In genomic region chr7:51190950-51191349, GRCh38 we compare ENCODE assay signal across 19 cellular contexts.
DNase-seq lines count a peak whose midpoint lies in the region; ATAC-seq and TF ChIP-seq lines count a peak whose summit lies in the region.
"Had no signal": no experiment of that assay in that cellular context is flagged by ENCODE, and none has a peak within 500 bp of the region (broad histone marks: within the 10 kb centered on the region; RNA-seq: fewer than 3 reads in every experiment).

No MANE protein-coding gene starts in this region.

- H4K8ac ChIP-seq in H9 (replicated peaks; ENCODE audit: insufficient read length, low read depth, low read length): no peak overlapping the region

- no peak for DNase-seq in H9
- no peak for DNase-seq in WTC11 (ENCODE audit: low spot score)
- DNase-seq in neural crest cell (ENCODE audit: low read depth, low spot score): no peak
- DNase-seq in omental fat pad (ENCODE audit: low spot score): no peak
- DNase-seq in cerebellum (ENCODE audit: low spot score): no peak
- DNase-seq: AML-193; Caco-2; Calu3; CD4-positive, alpha-beta T cell; CD8-positive, alpha-beta T cell; DMS79 treated with DMSO at 0.1 percent for 48 hours; GF-D8 had no signal

- H3K4me2 ChIP-seq in H9 (ENCODE audit: insufficient read depth, insufficient read length, low read length): no peak overlapping the region
- H3K4me2 ChIP-seq: A549; BLaER1 treated with 17β-estradiol and CSF1 and Interleukin-3, amounts not matched to agents 10 nM and 100 nM had no signal

- no peak overlapping the region for H2BK12ac ChIP-seq in H9 (ENCODE audit: insufficient read length, low read depth, low read length)

- H2BK15ac ChIP-seq in H9 (ENCODE audit: low read depth, low read length): no peak overlapping the region

- no peak overlapping the region for H3K9ac ChIP-seq in H9 (ENCODE audit: extremely low read depth, insufficient read length, low read length)
- H3K9ac ChIP-seq: BLaER1 treated with 17β-estradiol and CSF1 and Interleukin-3, amounts not matched to agents 10 nM and 100 nM had no signal

- no peak overlapping the region for H4K5ac ChIP-seq in H9 (ENCODE audit: insufficient read length, low read depth, low read length)

- no peak overlapping the region for H2BK5ac ChIP-seq in H9 (ENCODE audit: insufficient read length, low read length)

- no peaks in the 10 kb centered on the region for H3K27me3 ChIP-seq in H9 (ENCODE audit: insufficient read depth, low read length)
- H3K27me3 ChIP-seq: BLaER1 treated with 17β-estradiol and CSF1 and Interleukin-3, amounts not matched to agents 10 nM and 100 nM had no signal

- H3K9me3 Mint-ChIP-seq in H9 (no peaks in the 10 kb centered on the region), WTC11 (no peaks in the 10 kb centered on the region), neural crest cell (no peaks in the 10 kb centered on the region)
- H3K9me3 Mint-ChIP-seq: CD4-positive, alpha-beta T cell; CD8-positive, alpha-beta T cell had no signal

- no peak overlapping the region for H2BK120ac ChIP-seq in H9 (ENCODE audit: low read depth, low read length, poor library complexity, severe bottlenecking)

- POLR2A ChIA-PET in WTC11 (lab: Charles Lee): interaction anchor here (1.4 kb wide), 1 partner anchor 35 kb away, joined by 3 read pairs; no protein-coding TSS in a partner anchor

- no peaks in the 10 kb centered on the region for H3K23me2 ChIP-seq in H9 (ENCODE audit: insufficient read length, low read depth, low read length, poor library complexity, severe bottlenecking)

- H3K4me1 Mint-ChIP-seq in H9: peaks cover 7 to 10% of the 10 kb centered on the region in 2 experiments
- peaks cover 8% of the 10 kb centered on the region for H3K4me1 Mint-ChIP-seq in WTC11
- no peaks in the 10 kb centered on the region for H3K4me1 Mint-ChIP-seq in neural crest cell
- H3K4me1 Mint-ChIP-seq: B cell had no signal

- H3K18ac ChIP-seq in H9 (ENCODE audit: insufficient read length, low read depth, low read length): no peak overlapping the region

- no peaks in the 10 kb centered on the region for H4K20me1 ChIP-seq in H9 (ENCODE audit: control insufficient read depth, insufficient read depth, insufficient read length)
- H4K20me1 ChIP-seq: BLaER1 treated with 17β-estradiol and CSF1 and Interleukin-3, amounts not matched to agents 10 nM and 100 nM had no signal

- no CpG with 5 or more reads among the region's 6 CpGs for WGBS in H9 (ENCODE audit: extremely low coverage, insufficient read length, low lambda C conversion rate)

- H3K4me3 Mint-ChIP-seq in H9 (no peak overlapping the region), WTC11 (no peak overlapping the region), neural crest cell (no peak overlapping the region)
- H3K4me3 Mint-ChIP-seq: B cell; CD4-positive, alpha-beta T cell; CD8-positive, alpha-beta T cell had no signal

- H4K91ac ChIP-seq in H9 (ENCODE audit: insufficient read length, low read depth, low read length): no peak overlapping the region

- no peak overlapping the region for H3K4ac ChIP-seq in H9 (ENCODE audit: low read depth, low read length)

- H3K4me1 ChIP-seq in H9 (ENCODE audit: insufficient read depth, low read length): 0 out of 2 replicates have a peak, but pooled peaks cover 2% of the 10 kb centered on the region
- H3K4me1 ChIP-seq: A549, Caco-2 had no signal

- no peak overlapping the region for H2BK20ac ChIP-seq in H9 (ENCODE audit: low read depth, low read length, poor library complexity, severe bottlenecking)

- peaks cover 0 to 31% (median 18%) of the 10 kb centered on the region in 3 experiments; a peak in 5 of 7 replicates for H3K36me3 Mint-ChIP-seq in H9 (ENCODE audit: insufficient read depth in 1 of 3, low read depth in 3 of 3)
- H3K36me3 Mint-ChIP-seq in WTC11: peaks cover 12% of the 10 kb centered on the region
- H3K36me3 Mint-ChIP-seq in neural crest cell (ENCODE audit: low read depth): no peaks in the 10 kb centered on the region
- H3K36me3 Mint-ChIP-seq: CD8-positive, alpha-beta T cell had no signal

- H3K79me2 ChIP-seq in H9 (ENCODE audit: insufficient read depth, low read length): no peaks in the 10 kb centered on the region

- no peak overlapping the region for H3K27ac ChIP-seq in H9 (ENCODE audit: insufficient read length, low read depth, low read length)
- H3K27ac ChIP-seq in temporal lobe (ENCODE audit: low read depth, low read length): peak overlapping the region; percentile 4
- H3K27ac ChIP-seq: 22Rv1; A549; BLaER1 treated with 17β-estradiol and CSF1 and Interleukin-3, amounts not matched to agents 10 nM and 100 nM; C4-2B had no signal

- H3K9me3 ChIP-seq in H9 (ENCODE audit: control insufficient read depth, low read depth, low read length): no peaks in the 10 kb centered on the region
- H3K9me3 ChIP-seq: A549; BLaER1 treated with 17β-estradiol and CSF1 and Interleukin-3, amounts not matched to agents 10 nM and 100 nM; Caco-2 had no signal

- no peak overlapping the region for H3K56ac ChIP-seq in H9 (ENCODE audit: insufficient read length, low read depth, low read length)

- CTCF ChIA-PET in WTC11 (lab: Charles Lee): interaction anchor here (1.0 to 1.2 kb wide), 4 partner anchors 28 to 178 kb away, joined by 3 to 5 read pairs (median 4); no protein-coding TSS in a partner anchor

- H3K79me1 ChIP-seq in H9 (ENCODE audit: insufficient read depth, low read depth, low read length, poor library complexity, severe bottlenecking): no peaks in the 10 kb centered on the region

- ATAC-seq in WTC11: no peak
- ATAC-seq in omental fat pad (ENCODE audit: low FRiP score): no peak
- no peak for ATAC-seq in GM19023 (IDR thresholded peaks at IDR 0.05; ENCODE audit: unreplicated experiment)
- ATAC-seq: A549; CD8-positive, alpha-beta T cell had no signal

- no peak overlapping the region for H3K14ac ChIP-seq in H9 (ENCODE audit: insufficient read depth, low read length)

- H3K27ac Mint-ChIP-seq in H9 (peak overlapping the region in 2 of 3 experiments; percentile 38 to 54; a peak in 1 of 7 replicates), WTC11 (peak overlapping the region; percentile 57; the same call in 1 of the 2 replicates), neural crest cell (ENCODE audit: unreplicated experiment) (peak overlapping the region; percentile 63)
- H3K27ac Mint-ChIP-seq: B cell; CD4-positive, alpha-beta T cell; CD8-positive, alpha-beta T cell had no signal

- no peak overlapping the region for H2AK5ac ChIP-seq in H9 (ENCODE audit: insufficient read length, low read length)

- H2AFZ ChIP-seq in H9 (ENCODE audit: low read length): no peak overlapping the region

- no peak for TF ChIP-seq CTCF in H9 (conservative IDR thresholded peaks at IDR 0.05)
- no peak for TF ChIP-seq CTCF in WTC11 (IDR thresholded peaks at IDR 0.05)
- no peak for TF ChIP-seq CTCF in neural crest cell (conservative IDR thresholded peaks at IDR 0.05)
- no peak for TF ChIP-seq CTCF in omental fat pad (IDR thresholded peaks at IDR 0.05)

- H3T11ph ChIP-seq in H9 (ENCODE audit: low read length): no peak overlapping the region

- H3K27me3 Mint-ChIP-seq in H9 (ENCODE audit: low read depth): no peaks in the 10 kb centered on the region; the same call in 1 of the 2 replicates
- no peaks in the 10 kb centered on the region for H3K27me3 Mint-ChIP-seq in WTC11 (ENCODE audit: low read depth)
- H3K27me3 Mint-ChIP-seq in neural crest cell (ENCODE audit: low read depth): peaks cover 2% of the 10 kb centered on the region
- H3K27me3 Mint-ChIP-seq: B cell had no signal

- no peak overlapping the region for H3K23ac ChIP-seq in H9 (ENCODE audit: insufficient read length, low read depth, low read length)

TF ChIP-seq in WTC11, 78 proteins besides CTCF, POLR2A, EP300 and RAD21:
- no peak for TF ChIP-seq CREM (CRISPR knock-in tag; IDR thresholded peaks at IDR 0.05)
- TF ChIP-seq, protein P1, sequence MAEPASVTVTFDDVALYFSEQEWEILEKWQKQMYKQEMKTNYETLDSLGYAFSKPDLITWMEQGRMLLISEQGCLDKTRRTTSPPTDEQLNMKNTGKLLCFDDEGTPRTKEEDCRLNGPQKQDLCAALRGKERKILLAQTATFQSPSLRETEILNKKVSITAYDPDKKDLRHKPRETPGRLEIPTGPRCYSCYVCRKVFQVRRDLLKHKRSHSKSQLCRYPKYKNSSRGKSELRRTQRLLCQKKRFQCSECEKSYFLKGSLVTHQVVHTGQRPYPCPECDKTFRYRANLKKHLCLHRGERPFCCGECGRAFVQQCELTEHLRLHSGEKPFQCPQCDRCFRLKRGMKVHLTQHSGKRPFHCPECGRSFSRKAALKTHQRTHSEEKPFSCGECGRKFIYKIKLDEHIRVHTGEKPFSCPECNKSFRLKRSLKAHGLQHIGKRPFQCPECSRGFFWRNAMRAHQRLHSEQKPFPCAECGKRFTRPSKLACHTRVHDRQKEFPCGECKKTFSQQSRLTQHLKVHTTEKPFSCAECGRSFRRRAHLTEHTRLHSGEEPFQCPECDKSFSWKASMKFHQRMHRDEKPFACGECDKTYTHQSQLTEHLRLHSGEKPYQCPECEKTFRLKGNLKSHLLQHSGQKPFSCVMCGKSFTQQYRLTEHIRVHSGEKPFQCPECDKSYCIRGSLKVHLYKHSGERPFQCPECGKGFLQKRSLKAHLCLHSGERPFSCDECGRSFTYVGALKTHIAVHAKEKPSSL (CRISPR knock-in tag; conservative IDR thresholded peaks at IDR 0.05): no peak
